ENCODE assay signal across 8 cellular contexts in the genomic region with DNA sequence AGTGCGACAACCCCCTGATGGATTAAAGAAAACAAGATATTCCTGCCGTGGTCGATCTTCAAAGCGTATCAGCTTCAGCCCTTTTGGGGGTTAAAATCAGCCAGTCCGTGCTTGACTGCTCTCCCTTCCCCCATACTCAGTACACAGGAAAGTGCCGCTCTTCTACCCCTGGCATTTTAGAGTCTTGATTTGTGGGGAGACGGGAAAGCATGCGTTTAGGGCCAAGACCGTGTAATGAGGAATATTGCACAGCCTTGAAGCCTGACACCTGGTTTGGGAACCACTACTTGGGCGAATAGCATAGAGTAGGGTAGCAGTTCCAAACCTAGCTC. TPM values are rescaled to one million over a fixed set of nuclear protein-coding genes. Genes with fewer than 3 reads are reported as not detected.
A peak's percentile ranks its signal among the peaks of the same experiment; 100 is the strongest.
DNase-seq lines count a peak whose midpoint lies in the region; ATAC-seq and TF ChIP-seq lines count a peak whose summit lies in the region.

No MANE protein-coding gene starts in this region.

- intact Hi-C loops in CD4-positive, alpha-beta T cell (cut with DNase I, micrococcal nuclease): loop anchor here in 1 of 2 experiments (2.0 to 10.0 kb wide), 5 partner anchors 30 to 508 kb away; partner anchors contain the start of genes ARID3B, C15orf39, COX5A and ULK3

- H3K27ac ChIP-seq in CD4-positive, alpha-beta T cell (ENCODE audit: low read depth, low read length): peak overlapping the region; percentile 83
- H3K27ac ChIP-seq in effector memory CD4-positive, alpha-beta T cell (ENCODE audit: insufficient read depth, low read length, poor library complexity, severe bottlenecking): peak overlapping the region; percentile 74

- H3K9me3 ChIP-seq in CD4-positive, alpha-beta T cell (ENCODE audit: control insufficient read depth, low read length): no peaks in the 10 kb centered on the region
- H3K9me3 ChIP-seq in effector memory CD4-positive, alpha-beta T cell (ENCODE audit: control insufficient read depth, low read length): no peaks in the 10 kb centered on the region
- no peaks in the 10 kb centered on the region for H3K9me3 ChIP-seq in neuron (ENCODE audit: low read length)

- no peaks in the 10 kb centered on the region for H3K9me3 Mint-ChIP-seq in CD4-positive, alpha-beta T cell

- H3K4me1 Mint-ChIP-seq in CD4-positive, alpha-beta T cell (ENCODE audit: low read depth): peaks cover 40% of the 10 kb centered on the region

- CTCF ChIA-PET in CD4-positive, alpha-beta T cell (lab: Charles Lee): no interaction called here

- POLR2A ChIA-PET in CD4-positive, alpha-beta T cell (lab: Charles Lee): interaction anchor here (1.4 to 1.9 kb wide), 2 partner anchors 30 to 81 kb away, joined by 7 to 8 read pairs; partner anchors contain the start of gene CLK3

- H3K27me3 Mint-ChIP-seq in CD4-positive, alpha-beta T cell: peaks cover 4% of the 10 kb centered on the region

- no peak for TF ChIP-seq CTCF in CD4-positive, alpha-beta T cell (IDR thresholded peaks at IDR 0.05)
- no peak for TF ChIP-seq CTCF in LNCaP clone FGC (IDR thresholded peaks at IDR 0.05; ENCODE audit: control insufficient read depth, extremely low read depth, insufficient read depth)

- H3K4me3 Mint-ChIP-seq in CD4-positive, alpha-beta T cell: peak overlapping the region; percentile 100

- H3K36me3 ChIP-seq in effector memory CD4-positive, alpha-beta T cell (ENCODE audit: control insufficient read depth, insufficient read depth, low read length): no peaks in the 10 kb centered on the region
- H3K36me3 ChIP-seq in neuron (ENCODE audit: insufficient read depth, low read length): no peaks in the 10 kb centered on the region

- no peaks in the 10 kb centered on the region for H3K27me3 ChIP-seq in CD4-positive, alpha-beta T cell (ENCODE audit: control insufficient read depth, insufficient read depth, low read length)
- H3K27me3 ChIP-seq in effector memory CD4-positive, alpha-beta T cell (replicated peaks; ENCODE audit: control insufficient read depth, insufficient read depth, low read length, poor library complexity, severe bottlenecking): no peaks in the 10 kb centered on the region
- no peaks in the 10 kb centered on the region for H3K27me3 ChIP-seq in neuron (ENCODE audit: insufficient read depth, low read length)

- peaks cover 17% of the 10 kb centered on the region for H3K36me3 Mint-ChIP-seq in CD4-positive, alpha-beta T cell (ENCODE audit: low read depth)

- H3K4me3 ChIP-seq in LNCaP clone FGC (ENCODE audit: low read depth, low read length) (peak overlapping the region; percentile 86), neuron (ENCODE audit: low read length) (peak overlapping the region; percentile 83)
- H3K4me3 ChIP-seq in effector memory CD4-positive, alpha-beta T cell (ENCODE audit: insufficient read depth, low read depth, low read length, poor library complexity, severe bottlenecking): peak overlapping the region; percentile 72

- H2AFZ ChIP-seq in neuron (ENCODE audit: low read depth, low read length): peak overlapping the region; percentile 66

- peaks cover 8% of the 10 kb centered on the region for H3K4me1 ChIP-seq in effector memory CD4-positive, alpha-beta T cell (ENCODE audit: control insufficient read depth, insufficient read depth, low read length, poor library complexity, severe bottlenecking)
- peaks cover 14% of the 10 kb centered on the region for H3K4me1 ChIP-seq in neuron (ENCODE audit: insufficient read depth, low read length)

- peak overlapping the region; percentile 98 for H3K27ac Mint-ChIP-seq in CD4-positive, alpha-beta T cell

- DNase-seq in CD4-positive, alpha-beta T cell: no peak
- no peak for DNase-seq in LNCaP clone FGC (ENCODE audit: low read depth)
- no peak for DNase-seq in effector memory CD4-positive, alpha-beta T cell
- DNase-seq in NCI-H1092 treated with DMSO at 0.1 percent for 48 hours (lab: John Stamatoyannopoulos, UW): no peak
- DNase-seq in NOMO-1 treated with DMSO at 0.1 percent for 48 hours (lab: John Stamatoyannopoulos, UW; ENCODE audit: unreplicated experiment): no peak

- ATAC-seq in CD4-positive, alpha-beta T cell (ENCODE audit: poor library complexity): no peak
- ATAC-seq in HG02571 (IDR thresholded peaks at IDR 0.05; ENCODE audit: unreplicated experiment) (no peak), HG02678 (IDR thresholded peaks at IDR 0.05; ENCODE audit: unreplicated experiment) (no peak)

RNA-seq across cellular contexts. Expression of gene EDC3, which starts 0.5 kb away (rescaled TPM):
- total RNA-seq in CD4-positive, alpha-beta T cell: 10 to 100 TPM; 11.0 to 11.1 TPM

RNA-seq across cellular contexts. Expression of gene CYP1A1, which starts 29.0 kb away (rescaled TPM):
- not detected for total RNA-seq in CD4-positive, alpha-beta T cell

RNA-seq across cellular contexts. Expression of gene CYP1A2, which starts 52.3 kb away (rescaled TPM):
- not detected for total RNA-seq in CD4-positive, alpha-beta T cell
